Comparison of ENCODE assay signal across 20 cellular contexts in the genomic region with DNA sequence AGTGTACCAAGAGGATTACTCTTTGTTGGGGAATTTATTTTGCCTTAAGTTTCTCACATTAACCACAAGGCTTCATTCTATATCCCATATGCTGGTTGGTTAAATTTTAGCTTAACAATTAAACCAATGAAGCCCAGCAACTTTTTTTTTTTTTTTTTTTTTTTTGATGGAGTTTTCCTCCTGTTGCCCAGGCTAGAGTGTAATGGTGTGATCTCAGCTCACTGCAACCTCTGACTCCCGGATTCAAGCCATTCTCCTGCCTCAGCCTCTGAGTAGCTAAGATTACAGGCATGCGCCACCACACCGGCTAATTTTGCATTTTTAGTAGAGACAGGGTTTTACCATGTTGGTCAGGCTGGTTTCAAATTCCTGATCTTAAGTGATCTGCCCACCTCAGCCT.
DNase-seq lines count a peak whose midpoint lies in the region; ATAC-seq and TF ChIP-seq lines count a peak whose summit lies in the region.
"Had no signal": no experiment of that assay in that cellular context is flagged by ENCODE, and none has a peak within 500 bp of the region (broad histone marks: within the 10 kb centered on the region; RNA-seq: fewer than 3 reads in every experiment).

No MANE protein-coding gene starts in this region.

- TF ChIP-seq CTCF in left lung (IDR thresholded peaks at IDR 0.05) (no peak), retinal pigment epithelial cell (conservative IDR thresholded peaks at IDR 0.05; ENCODE audit: low read depth, low read length) (no peak), transverse colon (IDR thresholded peaks at IDR 0.05) (no peak)

- ATAC-seq in left ventricle myocardium superior (peak; percentile 18), Right ventricle myocardium inferior (no peak), left lung (peak; percentile 6)
- ATAC-seq: A549, Panc1 had no signal

- intact Hi-C loops in left ventricle myocardium superior (cut with micrococcal nuclease) = no loop called here
- intact Hi-C loops in Right ventricle myocardium inferior (cut with DNase I) = no loop called here
- intact Hi-C loops in left lung (cut with DNase I) = no loop called here
- intact Hi-C loops in transverse colon (cut with DNase I; ENCODE audit: low total_unique reads) = no loop called here

- 79 to 86% methylated on average over 3 of the region's 3 CpGs for WGBS in transverse colon (ENCODE audit: low coverage in 1 of 2), 2 donors

- no peak for TF ChIP-seq EP300 in transverse colon (IDR thresholded peaks at IDR 0.05; ENCODE audit: low read depth)

- no peak for DNase-seq in left ventricle myocardium superior
- DNase-seq in Right ventricle myocardium inferior (ENCODE audit: missing footprints) = no peak
- DNase-seq in left lung = no peak
- DNase-seq in retinal pigment epithelial cell (ENCODE audit: low read depth) = peak; percentile 8
- DNase-seq in transverse colon = no peak
- no peak for DNase-seq in NOMO-1 treated with DMSO at 0.1 percent for 48 hours (lab: John Stamatoyannopoulos, UW; ENCODE audit: unreplicated experiment)
- DNase-seq in HuH-7 (ENCODE audit: low spot score) = no peak
- DNase-seq in SJCRH30 = no peak
- DNase-seq: BE2C; CD4-positive, CD25-positive, alpha-beta regulatory T cell; DND-41; GOT3; HCEC 1CT; NCI-H1105; NCI-H146; NCI-H2227 treated with DMSO at 0.1 percent for 48 hours; NCI-H510A; NCI-H748 treated with DMSO at 0.1 percent for 48 hours had no signal

- no peaks in the 10 kb centered on the region for H3K27me3 ChIP-seq in left lung
- no peaks in the 10 kb centered on the region for H3K27me3 ChIP-seq in transverse colon
- no peaks in the 10 kb centered on the region for H3K27me3 ChIP-seq in SJCRH30
- H3K27me3 ChIP-seq: BE2C had no signal

- H3K9me3 ChIP-seq in left lung = peaks cover 0 to 8% of the 10 kb centered on the region in 2 donors
- H3K9me3 ChIP-seq in transverse colon = no peaks in the 10 kb centered on the region
- peaks cover 3% of the 10 kb centered on the region; the same call in 1 of the 2 replicates for H3K9me3 ChIP-seq in SJCRH30 (replicated peaks)
- H3K9me3 ChIP-seq: A549, BE2C had no signal

- H3K4me3 ChIP-seq in left lung (no peak overlapping the region), retinal pigment epithelial cell (ENCODE audit: low read length) (no peak overlapping the region), transverse colon (no peak overlapping the region), SJCRH30 (no peak overlapping the region)
- H3K4me3 ChIP-seq: A549 had no signal

- H3K36me3 ChIP-seq in left lung (no peaks in the 10 kb centered on the region), transverse colon (no peaks in the 10 kb centered on the region), SJCRH30 (no peaks in the 10 kb centered on the region)
- H3K36me3 ChIP-seq: BE2C had no signal

- no peak for TF ChIP-seq POLR2A in transverse colon (IDR thresholded peaks at IDR 0.05)

- H3K27ac ChIP-seq in left lung (no peak overlapping the region), transverse colon (peak overlapping the region in 3 of 4 donors; percentile 8 to 37 (median 11)), SJCRH30 (no peak overlapping the region)
- H3K27ac ChIP-seq: A549 had no signal

- in situ Hi-C loops in transverse colon (cut with MboI; ENCODE audit: low pct_ligation_motif_present in 1 of 4, low pct_unique_long_range_greater_than_20kb in 1 of 4, low sequenced_read_pairs in 3 of 4) = no loop called here

- H3K4me1 ChIP-seq in left lung = peaks cover 3 to 7% of the 10 kb centered on the region in 2 donors
- H3K4me1 ChIP-seq in transverse colon = peaks cover 0 to 4% (median 3%) of the 10 kb centered on the region in 4 donors
- no peaks in the 10 kb centered on the region for H3K4me1 ChIP-seq in SJCRH30
- H3K4me1 ChIP-seq: A549, BE2C had no signal

Comparison
In these comparisons a context has a peak if more than half of its experiments do, and no peak if none do; other contexts are left out.
1. H3K27ac ChIP-seq: peak in transverse colon (3 of 4); none in left lung (0 of 2) and SJCRH30 (single experiment).